2 cellular contexts compared by ENCODE assay signal in genomic region chr18:36175481-36175880, GRCh38.
TF ChIP-seq lines count a peak whose summit lies in the region.

No MANE protein-coding gene starts in this region.

TF ChIP-seq in IMR-90, 13 proteins besides CTCF, POLR2A, EP300 and RAD21:
- TF ChIP-seq RFX5 (IDR thresholded peaks at IDR 0.05; ENCODE audit: low read depth, low read length): no peak

TF ChIP-seq in neural cell, 6 proteins besides CTCF, POLR2A, EP300 and RAD21:
- TF ChIP-seq TAF1 (IDR thresholded peaks at IDR 0.05; ENCODE audit: low read depth) (no peak), POLR2AphosphoS5 (IDR thresholded peaks at IDR 0.05) (peak; percentile 7), MXI1 (conservative IDR thresholded peaks at IDR 0.05; ENCODE audit: poor library complexity, severe bottlenecking) (no peak)
